9 cellular contexts compared by ENCODE assay signal in the genomic region with DNA sequence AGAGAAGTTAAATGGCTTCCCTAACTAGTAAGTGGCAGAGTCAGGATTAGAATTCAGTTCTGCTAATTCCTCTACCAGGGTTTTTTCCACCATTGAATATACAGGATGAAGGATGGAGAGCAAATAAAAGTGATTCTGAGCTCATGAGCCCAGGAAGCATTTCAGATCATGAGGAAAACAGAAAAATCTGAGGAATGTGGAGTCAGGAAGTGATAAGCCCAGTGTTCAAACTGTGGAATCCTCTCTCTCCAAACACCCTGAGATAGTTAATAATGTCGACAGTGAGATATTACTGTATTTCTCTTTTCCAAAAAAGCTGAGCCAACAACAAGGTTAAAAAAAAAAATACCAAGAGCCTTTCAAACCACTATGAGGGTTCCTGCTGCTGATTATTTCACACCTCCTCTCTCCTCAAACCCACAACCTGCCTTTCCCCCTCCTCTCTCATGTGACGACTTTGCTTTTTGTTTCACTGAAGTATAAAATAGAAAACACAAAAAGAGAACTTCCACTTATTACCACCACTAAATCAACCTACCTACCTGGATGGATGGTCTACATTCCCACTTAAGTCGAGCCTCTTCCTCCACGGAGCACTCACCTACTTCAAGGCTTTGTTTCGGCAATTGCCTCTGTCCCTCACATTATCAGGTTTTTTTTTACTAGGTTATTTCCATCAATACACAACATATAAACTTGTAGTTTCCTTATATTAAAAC. TPM values are rescaled to one million over a fixed set of nuclear protein-coding genes. Genes with fewer than 3 reads are reported as not detected.
A peak's percentile ranks its signal among the peaks of the same experiment; 100 is the strongest.
DNase-seq lines count a peak whose midpoint lies in the region; ATAC-seq and TF ChIP-seq lines count a peak whose summit lies in the region.
"Had no signal": no experiment of that assay in that cellular context is flagged by ENCODE, and none has a peak within 500 bp of the region (broad histone marks: within the 10 kb centered on the region; RNA-seq: fewer than 3 reads in every experiment).

No MANE protein-coding gene starts in this region.

- H3K27me3 ChIP-seq in GM23338 (ENCODE audit: insufficient read depth), result no peaks in the 10 kb centered on the region

- 81 to 89% methylated on average over 3 to 5 of the region's 5 CpGs for WGBS in mesodermal cell (ENCODE audit: insufficient coverage in 2 of 2), 2 experiments

- no peak overlapping the region for H3K4me3 Mint-ChIP-seq in GM23338

- no peaks in the 10 kb centered on the region for H3K9me3 ChIP-seq in mesodermal cell (ENCODE audit: control insufficient read depth, low read length)

- no peak overlapping the region for H3K27ac Mint-ChIP-seq in GM23338

- no peaks in the 10 kb centered on the region for H3K79me2 ChIP-seq in GM23338 (replicated peaks; ENCODE audit: insufficient read depth)

- H3K4me2 ChIP-seq in GM23338, result no peak overlapping the region

- H3F3A ChIP-seq in GM23338 (replicated peaks; ENCODE audit: low read depth), result no peaks in the 10 kb centered on the region

- peaks cover 5% of the 10 kb centered on the region for H3K27me3 Mint-ChIP-seq in GM23338 (ENCODE audit: insufficient read depth, low read depth, poor library complexity)

- H3K4me1 Mint-ChIP-seq in GM23338, result peaks cover 20% of the 10 kb centered on the region

- H3K27ac ChIP-seq in GM23338 (ENCODE audit: low read depth) (no peak overlapping the region), mesodermal cell (ENCODE audit: low read depth, low read length, severe bottlenecking) (peak overlapping the region; percentile 68)

- H3K9me3 Mint-ChIP-seq in GM23338, result no peaks in the 10 kb centered on the region

- no peaks in the 10 kb centered on the region for H3K36me3 ChIP-seq in GM23338 (ENCODE audit: insufficient read depth)
- H3K36me3 ChIP-seq in mesodermal cell (ENCODE audit: control insufficient read depth, insufficient read depth, low read length), result no peaks in the 10 kb centered on the region

- H3K36me3 Mint-ChIP-seq in GM23338 (ENCODE audit: low read depth), result no peaks in the 10 kb centered on the region

- peak overlapping the region; percentile 31; the same call in 1 of the 2 replicates for H2AFZ ChIP-seq in GM23338

- no peaks in the 10 kb centered on the region for H4K20me1 ChIP-seq in GM23338 (replicated peaks; ENCODE audit: insufficient read depth)

- peaks cover 13% of the 10 kb centered on the region; the same call in 1 of the 2 replicates for H3K9me2 ChIP-seq in GM23338 (ENCODE audit: insufficient read depth)

- H3K4me1 ChIP-seq in GM23338 (ENCODE audit: insufficient read depth) (peaks cover 9% of the 10 kb centered on the region), mesodermal cell (ENCODE audit: control insufficient read depth, insufficient read depth, low read length, poor library complexity, severe bottlenecking) (peaks cover 38% of the 10 kb centered on the region)

- DNase-seq in ELR (ENCODE audit: low read depth), result peak; percentile 36
- peak; percentile 25 for DNase-seq in GM23338 (ENCODE audit: low spot score)
- DNase-seq in activated T-helper 1 cell treated with Interleukin-2 at 50 U/mL for 16 hours (ENCODE audit: low read depth), result peak; percentile 32
- DNase-seq in effector CD8-positive, alpha-beta T cell (lab: John Stamatoyannopoulos, UW), result no peak
- DNase-seq in cerebellar nuclear complex (lab: John Stamatoyannopoulos, UW), result no peak
- no peak for DNase-seq in germinal center (ENCODE audit: low spot score)
- DNase-seq: NCI-H2029 treated with DMSO at 0.1 percent for 48 hours had no signal

- ATAC-seq in GM23338 (no peak), GM21786 (IDR thresholded peaks at IDR 0.05; ENCODE audit: unreplicated experiment) (no peak)

- TF ChIP-seq CTCF in GM23338 (conservative IDR thresholded peaks at IDR 0.05; ENCODE audit: low read depth in 2 of 2), result no peak

- no peak overlapping the region for H3K4me3 ChIP-seq in GM23338
- H3K4me3 ChIP-seq in mesodermal cell (ENCODE audit: extremely low read depth, insufficient read depth, low read length, poor library complexity, severe bottlenecking), result no peak overlapping the region

TF ChIP-seq in GM23338, 12 proteins besides CTCF, POLR2A, EP300 and RAD21 (continues in another document):
- no peak for TF ChIP-seq NANOG (IDR thresholded peaks at IDR 0.05; ENCODE audit: borderline replicate concordance)
- TF ChIP-seq, protein P1, sequence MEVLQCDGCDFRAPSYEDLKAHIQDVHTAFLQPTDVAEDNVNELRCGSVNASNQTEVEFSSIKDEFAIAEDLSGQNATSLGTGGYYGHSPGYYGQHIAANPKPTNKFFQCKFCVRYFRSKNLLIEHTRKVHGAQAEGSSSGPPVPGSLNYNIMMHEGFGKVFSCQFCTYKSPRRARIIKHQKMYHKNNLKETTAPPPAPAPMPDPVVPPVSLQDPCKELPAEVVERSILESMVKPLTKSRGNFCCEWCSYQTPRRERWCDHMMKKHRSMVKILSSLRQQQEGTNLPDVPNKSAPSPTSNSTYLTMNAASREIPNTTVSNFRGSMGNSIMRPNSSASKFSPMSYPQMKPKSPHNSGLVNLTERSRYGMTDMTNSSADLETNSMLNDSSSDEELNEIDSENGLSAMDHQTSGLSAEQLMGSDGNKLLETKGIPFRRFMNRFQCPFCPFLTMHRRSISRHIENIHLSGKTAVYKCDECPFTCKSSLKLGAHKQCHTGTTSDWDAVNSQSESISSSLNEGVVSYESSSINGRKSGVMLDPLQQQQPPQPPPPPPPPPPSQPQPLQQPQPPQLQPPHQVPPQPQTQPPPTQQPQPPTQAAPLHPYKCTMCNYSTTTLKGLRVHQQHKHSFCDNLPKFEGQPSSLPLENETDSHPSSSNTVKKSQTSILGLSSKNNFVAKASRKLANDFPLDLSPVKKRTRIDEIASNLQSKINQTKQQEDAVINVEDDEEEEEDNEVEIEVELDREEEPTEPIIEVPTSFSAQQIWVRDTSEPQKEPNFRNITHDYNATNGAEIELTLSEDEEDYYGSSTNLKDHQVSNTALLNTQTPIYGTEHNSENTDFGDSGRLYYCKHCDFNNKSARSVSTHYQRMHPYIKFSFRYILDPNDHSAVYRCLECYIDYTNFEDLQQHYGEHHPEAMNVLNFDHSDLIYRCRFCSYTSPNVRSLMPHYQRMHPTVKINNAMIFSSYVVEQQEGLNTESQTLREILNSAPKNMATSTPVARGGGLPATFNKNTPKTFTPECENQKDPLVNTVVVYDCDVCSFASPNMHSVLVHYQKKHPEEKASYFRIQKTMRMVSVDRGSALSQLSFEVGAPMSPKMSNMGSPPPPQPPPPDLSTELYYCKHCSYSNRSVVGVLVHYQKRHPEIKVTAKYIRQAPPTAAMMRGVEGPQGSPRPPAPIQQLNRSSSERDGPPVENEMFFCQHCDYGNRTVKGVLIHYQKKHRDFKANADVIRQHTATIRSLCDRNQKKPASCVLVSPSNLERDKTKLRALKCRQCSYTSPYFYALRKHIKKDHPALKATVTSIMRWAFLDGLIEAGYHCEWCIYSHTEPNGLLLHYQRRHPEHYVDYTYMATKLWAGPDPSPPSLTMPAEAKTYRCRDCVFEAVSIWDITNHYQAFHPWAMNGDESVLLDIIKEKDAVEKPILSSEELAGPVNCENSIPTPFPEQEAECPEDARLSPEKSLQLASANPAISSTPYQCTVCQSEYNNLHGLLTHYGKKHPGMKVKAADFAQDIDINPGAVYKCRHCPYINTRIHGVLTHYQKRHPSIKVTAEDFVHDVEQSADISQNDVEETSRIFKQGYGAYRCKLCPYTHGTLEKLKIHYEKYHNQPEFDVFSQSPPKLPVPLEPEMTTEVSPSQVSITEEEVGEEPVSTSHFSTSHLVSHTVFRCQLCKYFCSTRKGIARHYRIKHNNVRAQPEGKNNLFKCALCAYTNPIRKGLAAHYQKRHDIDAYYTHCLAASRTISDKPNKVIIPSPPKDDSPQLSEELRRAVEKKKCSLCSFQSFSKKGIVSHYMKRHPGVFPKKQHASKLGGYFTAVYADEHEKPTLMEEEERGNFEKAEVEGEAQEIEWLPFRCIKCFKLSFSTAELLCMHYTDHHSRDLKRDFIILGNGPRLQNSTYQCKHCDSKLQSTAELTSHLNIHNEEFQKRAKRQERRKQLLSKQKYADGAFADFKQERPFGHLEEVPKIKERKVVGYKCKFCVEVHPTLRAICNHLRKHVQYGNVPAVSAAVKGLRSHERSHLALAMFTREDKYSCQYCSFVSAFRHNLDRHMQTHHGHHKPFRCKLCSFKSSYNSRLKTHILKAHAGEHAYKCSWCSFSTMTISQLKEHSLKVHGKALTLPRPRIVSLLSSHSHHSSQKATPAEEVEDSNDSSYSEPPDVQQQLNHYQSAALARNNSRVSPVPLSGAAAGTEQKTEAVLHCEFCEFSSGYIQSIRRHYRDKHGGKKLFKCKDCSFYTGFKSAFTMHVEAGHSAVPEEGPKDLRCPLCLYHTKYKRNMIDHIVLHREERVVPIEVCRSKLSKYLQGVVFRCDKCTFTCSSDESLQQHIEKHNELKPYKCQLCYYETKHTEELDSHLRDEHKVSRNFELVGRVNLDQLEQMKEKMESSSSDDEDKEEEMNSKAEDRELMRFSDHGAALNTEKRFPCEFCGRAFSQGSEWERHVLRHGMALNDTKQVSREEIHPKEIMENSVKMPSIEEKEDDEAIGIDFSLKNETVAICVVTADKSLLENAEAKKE (CRISPR knock-in tag; IDR thresholded peaks at IDR 0.05), result no peak
- no peak for TF ChIP-seq ZNF331 (CRISPR knock-in tag; IDR thresholded peaks at IDR 0.05; ENCODE audit: low read depth)
- TF ChIP-seq EZH2 (IDR thresholded peaks at IDR 0.05; ENCODE audit: low read depth, unreplicated experiment), result no peak

RNA-seq across cellular contexts. Expression of a gene that starts 8.9 kb away (rescaled TPM):
- total RNA-seq in GM23338 (2014; rRNA removed; shearing (Covaris generic)), result not detected in 2 replicates
- polyA plus RNA-seq in GM23338 (2016; fragmentation: Nextera tagmentation; extraction: Ambion mirVana), result not detected in 2 replicates
- not detected for polyA plus RNA-seq in mesodermal cell (2013, experiment 1 of 2)
- polyA plus RNA-seq in mesodermal cell (2013, experiment 2 of 2), result not detected

RNA-seq across cellular contexts. Expression of a gene that starts 58.7 kb away (rescaled TPM):
- under 0.01 TPM in 1 of 2 replicates, not detected in the other for total RNA-seq in GM23338 (2014; rRNA removed; shearing (Covaris generic))
- polyA plus RNA-seq in GM23338 (2016; fragmentation: Nextera tagmentation; extraction: Ambion mirVana), result not detected in 2 replicates
- polyA plus RNA-seq in mesodermal cell (2013, experiment 1 of 2), result not detected
- not detected for polyA plus RNA-seq in mesodermal cell (2013, experiment 2 of 2)

Comparison
In these comparisons a context has a peak if more than half of its experiments do, and no peak if none do; other contexts are left out.
1. DNase-seq: peak in ELR (single experiment), GM23338 (single experiment) and activated T-helper 1 cell treated with Interleukin-2 at 50 U/mL for 16 hours (single experiment); none in effector CD8-positive, alpha-beta T cell (single experiment), cerebellar nuclear complex (0 of 2) and germinal center (single experiment).